Comparison of ENCODE assay signal across 9 cellular contexts in genomic region chr15:40045572-40046217, GRCh38. TPM values are rescaled to one million over a fixed set of nuclear protein-coding genes. Genes with fewer than 3 reads are reported as not detected.
DNase-seq lines count a peak whose midpoint lies in the region; ATAC-seq and TF ChIP-seq lines count a peak whose summit lies in the region.
"Had no signal": no experiment of that assay in that cellular context is flagged by ENCODE, and none has a peak within 500 bp of the region (broad histone marks: within the 10 kb centered on the region; RNA-seq: fewer than 3 reads in every experiment).

No MANE protein-coding gene starts in this region.

- H3K4me1 ChIP-seq in mammary epithelial cell (ENCODE audit: insufficient read depth, low read length) (peaks cover 35% of the 10 kb centered on the region), trophoblast cell (ENCODE audit: control insufficient read depth in 1 of 2, insufficient read depth in 2 of 2, low read length in 2 of 2) (peaks cover 24 to 25% of the 10 kb centered on the region in 2 experiments)

- no peak overlapping the region for H3K14ac ChIP-seq in trophoblast cell (ENCODE audit: low read length)

- peak overlapping the region; percentile 52 for H4K91ac ChIP-seq in trophoblast cell (ENCODE audit: low read depth, low read length)

- CTCF ChIA-PET in mammary epithelial cell (lab: Charles Lee; ENCODE audit: low non-redundant PET), result interaction anchor here (0.5 to 0.7 kb wide), 4 partner anchors 23 to 229 kb away, joined by 3 to 5 read pairs (median 4); no protein-coding TSS in a partner anchor

- no peak overlapping the region for H2BK120ac ChIP-seq in trophoblast cell (ENCODE audit: insufficient read depth, low read length, poor library complexity)

- no peaks in the 10 kb centered on the region for H3K36me3 ChIP-seq in mammary epithelial cell (ENCODE audit: insufficient read depth, low read length)
- H3K36me3 ChIP-seq in trophoblast cell (ENCODE audit: control insufficient read depth in 1 of 2, insufficient read depth in 2 of 2, low read length in 2 of 2), result no peaks in the 10 kb centered on the region

- H2AK5ac ChIP-seq in trophoblast cell (ENCODE audit: low read length), result no peak overlapping the region

- no peak overlapping the region for H2BK12ac ChIP-seq in trophoblast cell (ENCODE audit: low read length)

- H2AFZ ChIP-seq in mammary epithelial cell (ENCODE audit: low read depth, low read length) (no peak overlapping the region), trophoblast cell (ENCODE audit: insufficient read depth, low read length, poor library complexity) (no peak overlapping the region)

- BruUV-seq in mammary epithelial cell (replicated peaks; lab: Mats Ljungman, UMichigan), result no TSS peak

- peaks cover 18% of the 10 kb centered on the region for H3K79me1 ChIP-seq in trophoblast cell (ENCODE audit: low read length)

- intact Hi-C loops in mammary epithelial cell (cut with micrococcal nuclease), result loop anchor here (1.0 to 2.0 kb wide), 6 partner anchors 64 to 377 kb away; partner anchors contain the start of gene BUB1B

- no peak overlapping the region for H3K4me3 ChIP-seq in mammary epithelial cell (replicated peaks in 1 of 3; ENCODE audit: insufficient read depth in 1 of 3, low read depth in 2 of 3, low read length in 3 of 3)
- no peak overlapping the region for H3K4me3 ChIP-seq in trophoblast cell (ENCODE audit: low read depth, low read length)
- H3K4me3 ChIP-seq: testis had no signal

- peak overlapping the region; percentile 23 for H3K27ac ChIP-seq in mammary epithelial cell (ENCODE audit: insufficient read depth, low read depth, low read length)
- H3K27ac ChIP-seq in trophoblast cell (ENCODE audit: low read depth, low read length), result no peak overlapping the region

- H3K23ac ChIP-seq in trophoblast cell (ENCODE audit: low read length), result no peak overlapping the region

- no peaks in the 10 kb centered on the region for H4K20me1 ChIP-seq in mammary epithelial cell (ENCODE audit: insufficient read depth, low read length)

- in situ Hi-C loops in mammary epithelial cell (cut with MboI; ENCODE audit: low sequenced_read_pairs in 2 of 2), result loop anchor here (5.0 to 10.0 kb wide), 4 partner anchors 47 to 227 kb away; no protein-coding TSS in a partner anchor
- in situ Hi-C loops in G401 (cut with HindIII; ENCODE audit: low sequenced_read_pairs), result loop anchor here (25.0 kb wide), 1 partner anchor 167 kb away; no protein-coding TSS in a partner anchor

- DNase-seq in mammary epithelial cell, result no peak
- DNase-seq in trophoblast cell, result peak in 1 of 2 donors; percentile 35
- no peak for DNase-seq in G401 (ENCODE audit: low spot score)
- no peak for DNase-seq in activated CD4-positive, CD25-positive, alpha-beta regulatory T cell treated with anti-CD3 and anti-CD28 coated beads, Interleukin-2, amount 50 U/mL, for 72 hours
- no peak for DNase-seq in NCI-H226
- no peak for DNase-seq in NCI-H345 (lab: John Stamatoyannopoulos, UW)

- peaks cover 2% of the 10 kb centered on the region for H3K79me2 ChIP-seq in mammary epithelial cell (ENCODE audit: insufficient read depth, low read length)
- no peaks in the 10 kb centered on the region for H3K79me2 ChIP-seq in trophoblast cell (ENCODE audit: control insufficient read depth, insufficient read depth, low read length, poor library complexity)

- no peak overlapping the region for H3K4ac ChIP-seq in trophoblast cell (ENCODE audit: low read depth, low read length)

- no peak overlapping the region for H4K8ac ChIP-seq in trophoblast cell (ENCODE audit: low read depth, low read length)

- TF ChIP-seq CTCF in mammary epithelial cell (conservative IDR thresholded peaks at IDR 0.05 in 1 of 2, IDR thresholded peaks at IDR 0.05 in 1 of 2; ENCODE audit: extremely low read depth in 1 of 2, insufficient read depth in 1 of 2, low read depth in 1 of 2, low read length in 2 of 2), result no peak

- WGBS in mammary epithelial cell (ENCODE audit: low coverage, missing lambda C conversion rate), result 94% methylated on average over 6 of the region's 6 CpGs
- no CpG with 5 or more reads among the region's 6 CpGs for WGBS in trophoblast cell (ENCODE audit: extremely low coverage, insufficient coverage, insufficient read length)

- no peaks in the 10 kb centered on the region for H3K9me3 ChIP-seq in mammary epithelial cell (replicated peaks; ENCODE audit: insufficient read depth, low read length)
- peaks cover 5% of the 10 kb centered on the region for H3K9me3 ChIP-seq in trophoblast cell (ENCODE audit: insufficient read depth, low read depth, low read length)
- H3K9me3 ChIP-seq: testis had no signal

- H3K18ac ChIP-seq in trophoblast cell (ENCODE audit: low read length), result no peak overlapping the region

- H3K27me3 ChIP-seq in mammary epithelial cell (ENCODE audit: insufficient read depth, low read length) (no peaks in the 10 kb centered on the region), trophoblast cell (ENCODE audit: insufficient read depth, low read length) (no peaks in the 10 kb centered on the region)
- H3K27me3 ChIP-seq: testis had no signal

- H3K9ac ChIP-seq in mammary epithelial cell (ENCODE audit: insufficient read depth, low read length) (no peak overlapping the region), trophoblast cell (ENCODE audit: low read length) (no peak overlapping the region)

- H3K4me2 ChIP-seq in mammary epithelial cell (ENCODE audit: insufficient read depth, low read depth, low read length) (peak overlapping the region; percentile 68), trophoblast cell (ENCODE audit: low read length) (no peak overlapping the region)

- dilution Hi-C loops in mammary epithelial cell (cut with HindIII; ENCODE audit: low sequenced_read_pairs), result loop anchor here (5.0 kb wide), 3 partner anchors 57 to 227 kb away; no protein-coding TSS in a partner anchor

- peak; percentile 10 for ATAC-seq in GM18907 (IDR thresholded peaks at IDR 0.05; ENCODE audit: unreplicated experiment)
- ATAC-seq in HG03469 (IDR thresholded peaks at IDR 0.05; ENCODE audit: unreplicated experiment), result peak; percentile 10

- H4K12ac ChIP-seq in trophoblast cell (ENCODE audit: low read depth, low read length), result no peak overlapping the region

- peak overlapping the region; percentile 4 for H2BK5ac ChIP-seq in trophoblast cell (ENCODE audit: low read depth, low read length, poor library complexity)

RNA-seq across cellular contexts. Expression of gene SRP14, which starts 6.7 kb away (rescaled TPM):
- total RNA-seq in mammary epithelial cell, result 100 to 1,000 TPM in 1 of 2 donors, 10 to 100 TPM in 1; 85.7 to 148 TPM
- 231 TPM for polyA plus RNA-seq in mammary epithelial cell
- polyA minus RNA-seq in mammary epithelial cell, result 50.4 TPM
- 497 and 515 TPM in 2 replicates for polyA plus RNA-seq in trophoblast cell (2013)
- 194 and 205 TPM in 2 replicates for total RNA-seq in G401 (2014; rRNA removed; shearing (Covaris generic))
